9 cellular contexts compared by ENCODE assay signal in the genomic region with DNA sequence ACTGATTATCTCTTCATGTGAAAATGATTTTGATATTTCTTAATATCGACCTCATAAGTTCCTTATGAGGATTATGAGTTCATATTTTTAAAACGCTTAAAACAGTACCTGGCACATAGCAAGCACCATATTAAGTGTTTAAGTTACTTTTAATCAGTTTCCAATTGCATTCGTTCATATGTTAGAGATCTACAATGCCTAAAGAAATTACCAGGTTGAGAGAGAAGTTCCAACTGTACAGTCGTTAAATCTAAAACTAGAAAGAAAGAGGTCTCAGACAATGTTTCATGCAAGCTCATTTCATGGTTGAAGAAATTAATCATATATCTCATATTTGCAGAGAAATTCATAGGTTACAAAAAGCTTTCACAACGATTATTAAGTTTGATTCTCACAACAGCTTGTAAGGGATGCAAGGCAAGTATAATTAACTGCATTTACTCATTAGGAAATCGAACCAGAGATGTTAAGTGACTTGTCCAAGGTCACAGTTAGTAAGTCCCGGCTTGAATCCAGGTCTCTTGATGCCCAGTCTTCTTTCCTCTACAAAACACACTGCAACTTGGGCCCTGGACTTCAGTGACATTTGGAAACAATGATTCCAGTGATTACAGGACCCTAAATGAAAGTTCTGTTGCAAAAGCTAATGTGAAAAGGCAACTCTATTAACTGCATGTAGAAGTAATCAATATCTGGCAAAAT. TPM values are rescaled to one million over a fixed set of nuclear protein-coding genes. Genes with fewer than 3 reads are reported as not detected.
DNase-seq lines count a peak whose midpoint lies in the region; ATAC-seq, FAIRE-seq and TF ChIP-seq lines count a peak whose summit lies in the region.
"Had no signal": no experiment of that assay in that cellular context is flagged by ENCODE, and none has a peak within 500 bp of the region (broad histone marks: within the 10 kb centered on the region; RNA-seq: fewer than 3 reads in every experiment).

No MANE protein-coding gene starts in this region.

- peaks cover 2% of the 10 kb centered on the region for H3K36me3 Mint-ChIP-seq in activated naive CD4-positive, alpha-beta T cell treated with anti-CD3 and anti-CD28 coated beads, Interleukin-2, amount 50 U/mL, for 24 hours
- peaks cover 6% of the 10 kb centered on the region for H3K36me3 Mint-ChIP-seq in activated naive CD8-positive, alpha-beta T cell treated with anti-CD3 and anti-CD28 coated beads, Interleukin-2, amount 10 ng/mL, durations not matched to agents 7 days and 5 days

- peak overlapping the region; percentile 94 for H3K4me3 Mint-ChIP-seq in activated naive CD4-positive, alpha-beta T cell treated with anti-CD3 and anti-CD28 coated beads, Interleukin-2, amount 50 U/mL, for 24 hours
- H3K4me3 Mint-ChIP-seq in activated naive CD8-positive, alpha-beta T cell treated with anti-CD3 and anti-CD28 coated beads, Interleukin-2, amount 10 ng/mL, durations not matched to agents 7 days and 5 days = peak overlapping the region; percentile 93

- POLR2A ChIA-PET in activated naive CD8-positive, alpha-beta T cell treated with anti-CD3 and anti-CD28 coated beads, Interleukin-2, amount 10 ng/mL, durations not matched to agents 7 days and 5 days (lab: Charles Lee) = interaction anchor here (0.5 to 1.5 kb wide), 2 partner anchors 27 to 45 kb away, joined by 3 to 6 read pairs; no protein-coding TSS in a partner anchor
- POLR2A ChIA-PET in HepG2 (lab: Yijun Ruan, JAX) = no interaction called here

- no peaks in the 10 kb centered on the region for H3K79me2 ChIP-seq in HepG2 (ENCODE audit: insufficient read depth, low read length)

- WGBS in HepG2 (ENCODE audit: low lambda C conversion rate) = 35% methylated on average over 7 of the region's 7 CpGs

- TF ChIP-seq EP300 in HepG2 (IDR thresholded peaks at IDR 0.05; ENCODE audit: low read depth in 2 of 2, low read length in 2 of 2) = no peak
- no peak for TF ChIP-seq EP300 in HepG2 (CRISPR knock-in tag; IDR thresholded peaks at IDR 0.05; ENCODE audit: borderline replicate concordance)

- intact Hi-C loops in HepG2 (cut with micrococcal nuclease; ENCODE audit: unreplicated experiment) = loop anchor here (10.0 kb wide), 2 partner anchors 147 to 207 kb away; partner anchors contain the start of gene ATOSA

- no peak overlapping the region for H3K9ac ChIP-seq in HepG2 (ENCODE audit: insufficient read depth, low read depth, low read length)

- no peak for DNase-seq in activated naive CD4-positive, alpha-beta T cell treated with Interleukin-2 at 50 U/mL for 16 hours
- DNase-seq in activated naive CD8-positive, alpha-beta T cell treated with anti-CD3 and anti-CD28 coated beads, Interleukin-2, amount 10 ng/mL, durations not matched to agents 7 days and 5 days = no peak
- DNase-seq in HepG2 (ENCODE audit: low spot score) (no peak), thoracic aorta (ENCODE audit: low spot score) (no peak), NCI-H1092 treated with DMSO at 0.1 percent for 48 hours (lab: John Stamatoyannopoulos, UW) (no peak), NCI-H526 treated with DMSO at 0.1 percent for 48 hours (lab: John Stamatoyannopoulos, UW) (no peak), GM12891 (ENCODE audit: insufficient read length, low spot score) (no peak)
- DNase-seq: NCI-H2029 had no signal

- FAIRE-seq in HepG2 (lab: Jason Lieb, UNC) (no peak), GM12891 (lab: Jason Lieb, UNC) (no peak)

- H2AFZ ChIP-seq in HepG2 (ENCODE audit: low read length) = no peak overlapping the region

- no peaks in the 10 kb centered on the region for H3K27me3 Mint-ChIP-seq in activated naive CD4-positive, alpha-beta T cell treated with anti-CD3 and anti-CD28 coated beads, Interleukin-2, amount 50 U/mL, for 24 hours
- H3K27me3 Mint-ChIP-seq in activated naive CD8-positive, alpha-beta T cell treated with anti-CD3 and anti-CD28 coated beads, Interleukin-2, amount 10 ng/mL, durations not matched to agents 7 days and 5 days = peaks cover 11% of the 10 kb centered on the region

- H3K4me1 ChIP-seq in HepG2 (ENCODE audit: insufficient read depth, low read length) (peaks cover 23% of the 10 kb centered on the region), thoracic aorta (ENCODE audit: control insufficient read depth in 1 of 2, low read depth in 2 of 2) (peaks cover 13 to 24% of the 10 kb centered on the region in 2 donors)

- no peak overlapping the region for H3K27ac Mint-ChIP-seq in activated naive CD4-positive, alpha-beta T cell treated with anti-CD3 and anti-CD28 coated beads, Interleukin-2, amount 50 U/mL, for 24 hours
- H3K27ac Mint-ChIP-seq in activated naive CD8-positive, alpha-beta T cell treated with anti-CD3 and anti-CD28 coated beads, Interleukin-2, amount 10 ng/mL, durations not matched to agents 7 days and 5 days = no peak overlapping the region

- no peaks in the 10 kb centered on the region for H4K20me1 ChIP-seq in HepG2 (ENCODE audit: insufficient read depth, low read length)

- TF ChIP-seq CTCF in HepG2 (CRISPR knock-in tag; IDR thresholded peaks at IDR 0.05) (no peak), thoracic aorta (IDR thresholded peaks at IDR 0.05) (no peak)

- no peaks in the 10 kb centered on the region for H3K9me3 Mint-ChIP-seq in activated naive CD4-positive, alpha-beta T cell treated with anti-CD3 and anti-CD28 coated beads, Interleukin-2, amount 50 U/mL, for 24 hours
- H3K9me3 Mint-ChIP-seq in activated naive CD8-positive, alpha-beta T cell treated with anti-CD3 and anti-CD28 coated beads, Interleukin-2, amount 10 ng/mL, durations not matched to agents 7 days and 5 days = no peaks in the 10 kb centered on the region

- in situ Hi-C loops in HepG2 (cut with HindIII; ENCODE audit: extremely low pct_ligation_motif_present, low pct_unique_long_range_greater_than_20kb) = no loop called here

- H3K36me3 ChIP-seq in HepG2 (replicated peaks in 1 of 2; ENCODE audit: control insufficient read depth in 1 of 2, insufficient read depth in 2 of 2, low read length in 2 of 2) (no peaks in the 10 kb centered on the region), thoracic aorta (no peaks in the 10 kb centered on the region)

- no peaks in the 10 kb centered on the region for H3K9me3 ChIP-seq in HepG2 (ENCODE audit: low read length)
- H3K9me3 ChIP-seq in thoracic aorta = no peaks in the 10 kb centered on the region

- 0 out of 6 replicates have a peak overlapping the region, but pooled peaks of 1 of the 3 experiments have one; percentile 76 for H3K4me3 ChIP-seq in HepG2 (replicated peaks in 1 of 3; ENCODE audit: insufficient read depth in 1 of 3, low read depth in 2 of 3, low read length in 3 of 3)
- H3K4me3 ChIP-seq in thoracic aorta = peak overlapping the region; percentile 95

- no peak overlapping the region for H3K27ac ChIP-seq in HepG2 (ENCODE audit: extremely low read length, insufficient read depth, low read length)
- no peak overlapping the region for H3K27ac ChIP-seq in thoracic aorta

- CTCF ChIA-PET in HepG2 (lab: Yijun Ruan, JAX; ENCODE audit: low intra/inter-chr PET ratio, low total read pairs) = no interaction called here

- ATAC-seq in activated naive CD8-positive, alpha-beta T cell treated with anti-CD3 and anti-CD28 coated beads, Interleukin-2, amount 10 ng/mL, durations not matched to agents 7 days and 5 days (ENCODE audit: low read depth) = no peak
- ATAC-seq in HepG2 (no peak), thoracic aorta (ENCODE audit: insufficient number of reproducible peaks, low FRiP score, low read depth) (no peak)

- no peak for TF ChIP-seq POLR2A in HepG2 (IDR thresholded peaks at IDR 0.05; ENCODE audit: insufficient read depth in 1 of 2, low read depth in 2 of 2, low read length in 2 of 2)
- no peak for TF ChIP-seq POLR2A in GM12891 (IDR thresholded peaks at IDR 0.05; ENCODE audit: low read depth, low read length)

- no peak for TF ChIP-seq RAD21 in HepG2 (CRISPR knock-in tag; IDR thresholded peaks at IDR 0.05)

- peaks cover 38% of the 10 kb centered on the region for H3K4me1 Mint-ChIP-seq in activated naive CD4-positive, alpha-beta T cell treated with anti-CD3 and anti-CD28 coated beads, Interleukin-2, amount 50 U/mL, for 24 hours
- H3K4me1 Mint-ChIP-seq in activated naive CD8-positive, alpha-beta T cell treated with anti-CD3 and anti-CD28 coated beads, Interleukin-2, amount 10 ng/mL, durations not matched to agents 7 days and 5 days = peaks cover 28% of the 10 kb centered on the region

- peak overlapping the region; percentile 92 for H3K4me2 ChIP-seq in HepG2 (ENCODE audit: low read depth, low read length)

- BruUV-seq in HepG2 (replicated peaks; lab: Mats Ljungman, UMichigan) = TSS peak; percentile 64

- H3K27me3 ChIP-seq in HepG2 (ENCODE audit: control insufficient read depth in 1 of 2, insufficient read depth in 2 of 2, low read length in 2 of 2) (peaks cover 3 to 41% of the 10 kb centered on the region in 2 experiments; a peak in 4 of 5 replicates), thoracic aorta (replicated peaks; ENCODE audit: insufficient read depth) (no peaks in the 10 kb centered on the region)

RNA-seq across cellular contexts. Expression of gene MYO5A, which starts 1.3 kb away (rescaled TPM):
- 10 to 100 TPM; 28.5 to 36.3 TPM for total RNA-seq in activated naive CD8-positive, alpha-beta T cell treated with anti-CD3 and anti-CD28 coated beads, Interleukin-2, amount 10 ng/mL, durations not matched to agents 7 days and 5 days
- total RNA-seq in HepG2 (2016; rRNA removed; fragmentation: Illumina TruSeq; extraction: Trizol) (4.8 and 9.4 TPM in 2 replicates), thoracic aorta (10 to 100 TPM; 37.6 to 58.8 TPM)
- 0.91 and 1.9 TPM in 2 replicates for total RNA-seq in HepG2 (2016; cell fraction: cytosol; rRNA removed; fragmentation: Illumina TruSeq; extraction: Trizol; ENCODE audit: low read depth)
- 4.2 and 6.7 TPM in 2 replicates for total RNA-seq in HepG2 (2016; cell fraction: insoluble cytoplasmic fraction; rRNA removed; fragmentation: Illumina TruSeq; extraction: Trizol)
- total RNA-seq in HepG2 (2016; cell fraction: membrane; rRNA removed; fragmentation: Illumina TruSeq; extraction: Trizol) = 3.0 and 3.6 TPM in 2 replicates
- 4.6 and 5.9 TPM in 2 replicates for total RNA-seq in HepG2 (2016; cell fraction: nucleus; rRNA removed; fragmentation: Illumina TruSeq; extraction: Trizol)
- polyA plus RNA-seq in HepG2 (2011; rRNA removed) = 2.7 and 2.8 TPM in 2 replicates
- polyA plus RNA-seq in HepG2 (2011; cell fraction: cytosol; rRNA removed) = 2.1 and 2.8 TPM in 2 replicates
- polyA plus RNA-seq in HepG2 (2011; cell fraction: nucleus; rRNA removed) = 2.8 and 3.8 TPM in 2 replicates
- 1.3 and 1.5 TPM in 2 replicates for polyA plus RNA-seq in HepG2 (2012)
- polyA plus RNA-seq in HepG2 (2016; cell fraction: cytosol; fragmentation: Illumina TruSeq; extraction: Trizol; ENCODE audit: low read depth) = 0.27 and 0.34 TPM in 2 replicates
- polyA plus RNA-seq in HepG2 (2016; cell fraction: insoluble cytoplasmic fraction; fragmentation: Illumina TruSeq; extraction: Trizol; ENCODE audit: low read depth) = 3.4 and 4.6 TPM in 2 replicates
- polyA plus RNA-seq in HepG2 (2016; cell fraction: membrane; fragmentation: Illumina TruSeq; extraction: Trizol; ENCODE audit: low read depth) = 0.93 and 1.1 TPM in 2 replicates
- polyA plus RNA-seq in HepG2 (2016; cell fraction: nucleus; fragmentation: Illumina TruSeq; extraction: Trizol; ENCODE audit: insufficient read depth, low read depth) = 4.0 and 5.1 TPM in 2 replicates
- 9.6 and 27.2 TPM in 2 replicates for polyA minus RNA-seq in HepG2 (2011; rRNA and poly(A)+ RNA removed; ENCODE audit: low replicate concordance)
- 2.6 and 5.5 TPM in 2 replicates for polyA minus RNA-seq in HepG2 (2011; cell fraction: cytosol; rRNA and poly(A)+ RNA removed)
- polyA minus RNA-seq in HepG2 (2011; cell fraction: nucleus; rRNA and poly(A)+ RNA removed) = 5.7 and 8.0 TPM in 2 replicates
- 6.3 TPM for polyA plus RNA-seq in GM12891 (2012; ENCODE audit: low read depth, missing spikeins)

RNA-seq across cellular contexts. Expression of gene ARPP19, which starts 41.5 kb away (rescaled TPM):
- total RNA-seq in activated naive CD8-positive, alpha-beta T cell treated with anti-CD3 and anti-CD28 coated beads, Interleukin-2, amount 10 ng/mL, durations not matched to agents 7 days and 5 days = 100 to 1,000 TPM; 155 to 172 TPM
- total RNA-seq in HepG2 (2016; rRNA removed; fragmentation: Illumina TruSeq; extraction: Trizol) (123 and 213 TPM in 2 replicates), thoracic aorta (100 to 1,000 TPM; 102 to 172 TPM)
- 48.6 and 51.6 TPM in 2 replicates for total RNA-seq in HepG2 (2016; cell fraction: cytosol; rRNA removed; fragmentation: Illumina TruSeq; extraction: Trizol; ENCODE audit: low read depth)
- 118 and 236 TPM in 2 replicates for total RNA-seq in HepG2 (2016; cell fraction: insoluble cytoplasmic fraction; rRNA removed; fragmentation: Illumina TruSeq; extraction: Trizol)
- total RNA-seq in HepG2 (2016; cell fraction: membrane; rRNA removed; fragmentation: Illumina TruSeq; extraction: Trizol) = 139 and 157 TPM in 2 replicates
- total RNA-seq in HepG2 (2016; cell fraction: nucleus; rRNA removed; fragmentation: Illumina TruSeq; extraction: Trizol) = 60.2 and 70.4 TPM in 2 replicates
- 52.9 and 70.8 TPM in 2 replicates for polyA plus RNA-seq in HepG2 (2011; rRNA removed)
- polyA plus RNA-seq in HepG2 (2011; cell fraction: cytosol; rRNA removed) = 23.7 and 50.4 TPM in 2 replicates
- 8.8 and 16.4 TPM in 2 replicates for polyA plus RNA-seq in HepG2 (2011; cell fraction: nucleus; rRNA removed)
- 48.0 and 60.4 TPM in 2 replicates for polyA plus RNA-seq in HepG2 (2012)
- polyA plus RNA-seq in HepG2 (2016; cell fraction: cytosol; fragmentation: Illumina TruSeq; extraction: Trizol; ENCODE audit: low read depth) = 47.2 and 48.8 TPM in 2 replicates
- 150 and 158 TPM in 2 replicates for polyA plus RNA-seq in HepG2 (2016; cell fraction: insoluble cytoplasmic fraction; fragmentation: Illumina TruSeq; extraction: Trizol; ENCODE audit: low read depth)
- 82.4 and 95.9 TPM in 2 replicates for polyA plus RNA-seq in HepG2 (2016; cell fraction: membrane; fragmentation: Illumina TruSeq; extraction: Trizol; ENCODE audit: low read depth)
- polyA plus RNA-seq in HepG2 (2016; cell fraction: nucleus; fragmentation: Illumina TruSeq; extraction: Trizol; ENCODE audit: insufficient read depth, low read depth) = 65.7 and 70.7 TPM in 2 replicates
- polyA minus RNA-seq in HepG2 (2011; rRNA and poly(A)+ RNA removed; ENCODE audit: low replicate concordance) = 44.0 and 58.4 TPM in 2 replicates
- 55.9 and 73.0 TPM in 2 replicates for polyA minus RNA-seq in HepG2 (2011; cell fraction: cytosol; rRNA and poly(A)+ RNA removed)
- 42.1 and 61.3 TPM in 2 replicates for polyA minus RNA-seq in HepG2 (2011; cell fraction: nucleus; rRNA and poly(A)+ RNA removed)
- polyA plus RNA-seq in GM12891 (2012; ENCODE audit: low read depth, missing spikeins) = 37.6 TPM
